22 cellular contexts compared by ENCODE assay signal in genomic region chr10:69419096-69419760, GRCh38. TPM values are rescaled to one million over a fixed set of nuclear protein-coding genes. Genes with fewer than 3 reads are reported as not detected.
"Had no signal": no experiment of that assay in that cellular context is flagged by ENCODE, and none has a peak within 500 bp of the region (broad histone marks: within the 10 kb centered on the region; RNA-seq: fewer than 3 reads in every experiment).

No MANE protein-coding gene starts in this region.

- H3K9me3 Mint-ChIP-seq: activated naive CD8-positive, alpha-beta T cell treated with anti-CD3 and anti-CD28 coated beads for 36 hours; activated T-cell treated with anti-CD3 and anti-CD28 coated beads, Interleukin-2, amount 50 U/mL, for 24 hours; nephron had no signal

- H3K27ac Mint-ChIP-seq: activated naive CD8-positive, alpha-beta T cell treated with anti-CD3 and anti-CD28 coated beads for 36 hours; activated T-cell treated with anti-CD3 and anti-CD28 coated beads, Interleukin-2, amount 50 U/mL, for 24 hours; activated T-helper 17 cell treated with anti-CD3 and anti-CD28 coated beads, Interleukin-2, amount 50 U/mL, for 72 hours had no signal

- H3K4me1 ChIP-seq: parathyroid adenoma, right lobe of liver, thyroid gland, uterus had no signal

- ATAC-seq: activated T-helper 17 cell treated with anti-CD3 and anti-CD28 coated beads, Interleukin-2, amount 50 U/mL, for 72 hours; left lobe of liver; right lobe of liver had no signal

- H3K4me3 ChIP-seq: coronary artery, lung, right lobe of liver, smooth muscle cell, thyroid gland, uterus had no signal

- H3K36me3 ChIP-seq: right lobe of liver, thyroid gland, uterus had no signal

- H3K27me3 Mint-ChIP-seq: activated naive CD8-positive, alpha-beta T cell treated with anti-CD3 and anti-CD28 coated beads for 36 hours; activated T-cell treated with anti-CD3 and anti-CD28 coated beads, Interleukin-2, amount 50 U/mL, for 24 hours; activated T-helper 17 cell treated with anti-CD3 and anti-CD28 coated beads, Interleukin-2, amount 50 U/mL, for 72 hours had no signal

- DNase-seq: activated CD4-positive, alpha-beta T cell treated with anti-CD3 and anti-CD28 coated beads for 1 hour; activated CD8-positive, alpha-beta memory T cell treated with anti-CD3 and anti-CD28 coated beads, Interleukin-2, amount 50 U/mL, for 4 hours; activated naive CD8-positive, alpha-beta T cell treated with anti-CD3 and anti-CD28 coated beads for 36 hours; activated T-cell treated with anti-CD3 and anti-CD28 coated beads, Interleukin-2, amount 50 U/mL, for 24 hours; amygdala; kidney; right lobe of liver; stimulated activated CD4-positive, alpha-beta T cell treated with anti-CD3 and anti-CD28 coated beads, Interleukin-4, amount 100 ng/mL, for 1 hour; stimulated activated naive CD4-positive, alpha-beta T cell treated with Interleukin-2 at 50 U/mL for 16 hours; substantia nigra; T-helper 1 cell; T-helper 9 cell; thyroid gland; uterus had no signal

- H3K4me3 Mint-ChIP-seq: activated naive CD8-positive, alpha-beta T cell treated with anti-CD3 and anti-CD28 coated beads for 36 hours; activated T-cell treated with anti-CD3 and anti-CD28 coated beads, Interleukin-2, amount 50 U/mL, for 24 hours; activated T-helper 17 cell treated with anti-CD3 and anti-CD28 coated beads, Interleukin-2, amount 50 U/mL, for 72 hours; nephron had no signal

- H3K36me3 Mint-ChIP-seq: activated naive CD8-positive, alpha-beta T cell treated with anti-CD3 and anti-CD28 coated beads for 36 hours had no signal

- H3K27me3 ChIP-seq: right lobe of liver, thyroid gland, uterus had no signal

- H3K9me3 ChIP-seq: right lobe of liver, thyroid gland, uterus had no signal

- H3K27ac ChIP-seq: coronary artery, parathyroid adenoma, right lobe of liver, thyroid gland had no signal

RNA-seq across cellular contexts. Expression of gene TACR2, which starts 2.5 kb away (rescaled TPM):
- total RNA-seq: activated naive CD8-positive, alpha-beta T cell treated with anti-CD3 and anti-CD28 coated beads for 36 hours; activated T-helper 17 cell treated with anti-CD3 and anti-CD28 coated beads, Interleukin-2, amount 50 U/mL, for 72 hours; fibroblast of villous mesenchyme; left lobe of liver; smooth muscle cell; thyroid gland had no signal
